ENCODE assay signal across 8 cellular contexts in genomic region chr10:89206402-89207180, GRCh38. TPM values are rescaled to one million over a fixed set of nuclear protein-coding genes. Genes with fewer than 3 reads are reported as not detected.
A peak's percentile ranks its signal among the peaks of the same experiment; 100 is the strongest.
DNase-seq lines count a peak whose midpoint lies in the region; ATAC-seq and TF ChIP-seq lines count a peak whose summit lies in the region.

No MANE protein-coding gene starts in this region.

- H3K4me3 Mint-ChIP-seq in central memory CD8-positive, alpha-beta T cell = peak overlapping the region; percentile 80

- 12% methylated on average over 31 of the region's 42 CpGs for WGBS in right lobe of liver (ENCODE audit: insufficient coverage, low coverage, low lambda C conversion rate, missing lambda C conversion rate)

- intact Hi-C loops in right lobe of liver (cut with DNase I) = loop anchor here (10.0 kb wide), 1 partner anchor 182 kb away; no protein-coding TSS in a partner anchor

- no peaks in the 10 kb centered on the region for H3K36me3 ChIP-seq in right lobe of liver

- no peaks in the 10 kb centered on the region for H3K36me3 Mint-ChIP-seq in central memory CD8-positive, alpha-beta T cell (ENCODE audit: insufficient read depth)

- H3K9me3 ChIP-seq in right lobe of liver = no peaks in the 10 kb centered on the region

- no peak for TF ChIP-seq CTCF in right lobe of liver (IDR thresholded peaks at IDR 0.05)

- peak overlapping the region; percentile 23 to 47 (median 34) for H3K4me3 ChIP-seq in right lobe of liver

- peaks cover 10% of the 10 kb centered on the region for H3K4me1 Mint-ChIP-seq in central memory CD8-positive, alpha-beta T cell

- H3K27ac Mint-ChIP-seq in central memory CD8-positive, alpha-beta T cell (ENCODE audit: low read depth) = peak overlapping the region; percentile 22

- ATAC-seq in GM18517 (IDR thresholded peaks at IDR 0.05; ENCODE audit: unreplicated experiment) = peak; percentile 33
- peak; percentile 67 for ATAC-seq in SK-N-SH treated with all-trans-retinoic acid at 6 μM for 48 hours
- ATAC-seq in central memory CD8-positive, alpha-beta T cell (replicated peaks; ENCODE audit: extremely low read depth, poor library complexity, severe bottlenecking) = peak; percentile 72
- ATAC-seq in right lobe of liver = peak; percentile 30 to 43 (median 40)
- ATAC-seq in HG02938 (IDR thresholded peaks at IDR 0.05; ENCODE audit: unreplicated experiment) = no peak
- ATAC-seq in GM21576 (IDR thresholded peaks at IDR 0.05; ENCODE audit: unreplicated experiment) = no peak

- H3K9me3 Mint-ChIP-seq in central memory CD8-positive, alpha-beta T cell = no peaks in the 10 kb centered on the region

- DNase-seq in central memory CD8-positive, alpha-beta T cell (ENCODE audit: low spot score in 2 of 2) = peak; percentile 26 to 51
- DNase-seq in right lobe of liver (peak in 2 of 3 donors; percentile 22 to 56), LoVo (ENCODE audit: low spot score) (no peak)
- peak; percentile 21 for DNase-seq in stimulated activated naive CD4-positive, alpha-beta T cell treated with Interleukin-2 at 50 U/mL for 16 hours (lab: John Stamatoyannopoulos, UW)

- peaks cover 0 to 33% of the 10 kb centered on the region in 2 donors for H3K27me3 ChIP-seq in right lobe of liver

- TF ChIP-seq POLR2A in right lobe of liver (IDR thresholded peaks at IDR 0.05) = no peak

- H3K27ac ChIP-seq in right lobe of liver = no peak overlapping the region

- peaks cover 0 to 19% (median 6%) of the 10 kb centered on the region in 4 donors for H3K4me1 ChIP-seq in right lobe of liver

- peaks cover 27% of the 10 kb centered on the region for H3K27me3 Mint-ChIP-seq in central memory CD8-positive, alpha-beta T cell

TF ChIP-seq in SK-N-SH treated with all-trans-retinoic acid at 6 μM for 48 hours, 23 proteins besides CTCF, POLR2A, EP300 and RAD21:
- TF ChIP-seq CREB5 (CRISPR knock-in tag; IDR thresholded peaks at IDR 0.05; ENCODE audit: low read depth) (no peak), ARNTL (CRISPR knock-in tag; IDR thresholded peaks at IDR 0.05; ENCODE audit: borderline replicate concordance, low read depth) (no peak), CSRNP3 (CRISPR knock-in tag; IDR thresholded peaks at IDR 0.05) (no peak), CSDC2 (CRISPR knock-in tag; IDR thresholded peaks at IDR 0.05) (no peak), TOX (CRISPR knock-in tag; IDR thresholded peaks at IDR 0.05; ENCODE audit: borderline replicate concordance) (no peak), PATZ1 (CRISPR knock-in tag; IDR thresholded peaks at IDR 0.05; ENCODE audit: borderline replicate concordance) (no peak), OSR1 (CRISPR knock-in tag; IDR thresholded peaks at IDR 0.05) (no peak), ZFP3 (CRISPR knock-in tag; IDR thresholded peaks at IDR 0.05) (no peak), ZC3H10 (CRISPR knock-in tag; IDR thresholded peaks at IDR 0.05) (no peak)

RNA-seq across cellular contexts. Expression of gene CH25H, which starts 0.5 kb away (rescaled TPM):
- total RNA-seq in right lobe of liver = 1 to 10 TPM in 1 of 6 experiments, under 1 TPM in 3, not detected in 2; 0.31 to 1.2 (median 0.60) TPM

RNA-seq across cellular contexts. Expression of gene LIPA, which starts 45.0 kb away (rescaled TPM):
- 100 to 1,000 TPM in 1 of 6 experiments, 10 to 100 TPM in 5; 52.4 to 179 (median 58.4) TPM for total RNA-seq in right lobe of liver

Comparison
In these comparisons a context has a peak if more than half of its experiments do, and no peak if none do; other contexts are left out.
1. ATAC-seq: peak in GM18517 (single experiment), SK-N-SH treated with all-trans-retinoic acid at 6 μM for 48 hours (single experiment), central memory CD8-positive, alpha-beta T cell (single experiment) and right lobe of liver (4 of 4); none in HG02938 (single experiment) and GM21576 (single experiment).